In genomic region chr20:45971675-45972499, GRCh38 we compare ENCODE assay signal across 1 cellular context.
TF ChIP-seq lines count a peak whose summit lies in the region.

ZNF335 (minus strand) TSS chr20:45972203; CDS start chr20:45971410, 793 bp downstream.

TF ChIP-seq in K562, 482 proteins besides CTCF, POLR2A, EP300 and RAD21 (continued from another document and continues in another):
- TF ChIP-seq RNF219 (CRISPR knock-in tag; IDR thresholded peaks at IDR 0.05): no peak; the same call in 1 of the 2 replicates
- 0 out of 2 replicates have a peak, but pooled peaks have one; percentile 53 for TF ChIP-seq SRSF3 (IDR thresholded peaks at IDR 0.05; ENCODE audit: insufficient read depth, low read length)
- TF ChIP-seq KLF13 (tag; IDR thresholded peaks at IDR 0.05; ENCODE audit: borderline replicate concordance, low read depth): peak; percentile 62; the same call in 1 of the 2 replicates
- no peak for TF ChIP-seq SREBF2 (CRISPR knock-in tag; IDR thresholded peaks at IDR 0.05)
- TF ChIP-seq TEAD2 (tag; IDR thresholded peaks at IDR 0.05): no peak
- peak; percentile 86 for TF ChIP-seq ZBTB40 (IDR thresholded peaks at IDR 0.05)
- TF ChIP-seq ZBTB40 (CRISPR knock-in tag; IDR thresholded peaks at IDR 0.05): no peak
- peak; percentile 78; the same call in 1 of the 2 replicates for TF ChIP-seq ZBTB43 (CRISPR knock-in tag; IDR thresholded peaks at IDR 0.05)
- no peak; the same call in 1 of the 2 replicates for TF ChIP-seq ZNF436 (CRISPR knock-in tag; IDR thresholded peaks at IDR 0.05)
- TF ChIP-seq ZNF785 (CRISPR knock-in tag; IDR thresholded peaks at IDR 0.05): no peak
- no peak for TF ChIP-seq ZNF280A (IDR thresholded peaks at IDR 0.05; ENCODE audit: low read depth, partially characterized antibody)
- TF ChIP-seq SMC3 (conservative IDR thresholded peaks at IDR 0.05; ENCODE audit: insufficient read depth, low read depth, low read length): no peak; the same call in 1 of the 2 replicates
- peak; percentile 95 for TF ChIP-seq TOE1 (IDR thresholded peaks at IDR 0.05; ENCODE audit: borderline replicate concordance)
- no peak for TF ChIP-seq TOE1 (CRISPR knock-in tag; IDR thresholded peaks at IDR 0.05; ENCODE audit: borderline replicate concordance, low read depth)
- TF ChIP-seq PHTF2 (CRISPR knock-in tag; IDR thresholded peaks at IDR 0.05): no peak
- TF ChIP-seq WHSC1 (IDR thresholded peaks at IDR 0.05; ENCODE audit: low read length): no peak
- no peak; the same call in 1 of the 2 replicates for TF ChIP-seq ZNF121 (CRISPR knock-in tag; conservative IDR thresholded peaks at IDR 0.05)
- peak; percentile 97 for TF ChIP-seq MTA3 (IDR thresholded peaks at IDR 0.05; ENCODE audit: borderline replicate concordance)
- TF ChIP-seq LEF1 (IDR thresholded peaks at IDR 0.05): peak; percentile 91
- no peak for TF ChIP-seq ZC3H11A (IDR thresholded peaks at IDR 0.05; ENCODE audit: low read depth, low read length)
- no peak for TF ChIP-seq HINFP (tag; conservative IDR thresholded peaks at IDR 0.05; ENCODE audit: low read depth)
- TF ChIP-seq E2F4 (CRISPR knock-in tag; IDR thresholded peaks at IDR 0.05; ENCODE audit: low read depth): no peak
- no peak; a peak in 1 of 4 replicates for TF ChIP-seq SIN3A (IDR thresholded peaks at IDR 0.05; ENCODE audit: borderline replicate concordance in 2 of 2, control insufficient read depth in 1 of 2, low read depth in 2 of 2, low read length in 2 of 2)
- TF ChIP-seq ZNF140 (CRISPR knock-in tag; IDR thresholded peaks at IDR 0.05): no peak
- TF ChIP-seq GTF2F1 (IDR thresholded peaks at IDR 0.05; ENCODE audit: low read depth, low read length): 0 out of 2 replicates have a peak, but pooled peaks have one; percentile 62
- TF ChIP-seq E4F1 (CRISPR knock-in tag; IDR thresholded peaks at IDR 0.05; ENCODE audit: borderline replicate concordance): no peak
- TF ChIP-seq ZNF354B (CRISPR knock-in tag; IDR thresholded peaks at IDR 0.05): no peak
- TF ChIP-seq RBM39 (optimal IDR thresholded peaks at IDR 0.05; ENCODE audit: low read depth, low read length): peak; percentile 73
- TF ChIP-seq ZEB2 (IDR thresholded peaks at IDR 0.05): no peak
- TF ChIP-seq ZNF253 (CRISPR knock-in tag; conservative IDR thresholded peaks at IDR 0.05): no peak
- TF ChIP-seq MEIS2 (IDR thresholded peaks at IDR 0.05; ENCODE audit: partially characterized antibody): peak; percentile 48
- no peak for TF ChIP-seq SFPQ (IDR thresholded peaks at IDR 0.05; ENCODE audit: low read depth, low read length)
- no peak for TF ChIP-seq ZNF561 (CRISPR knock-in tag; conservative IDR thresholded peaks at IDR 0.05)
- no peak; the same call in 1 of the 2 replicates for TF ChIP-seq ZBED1 (IDR thresholded peaks at IDR 0.05)
- peak; percentile 95 for TF ChIP-seq TCF7L2 (IDR thresholded peaks at IDR 0.05; ENCODE audit: low read depth, low read length)
- no peak for TF ChIP-seq ZC3H8 (IDR thresholded peaks at IDR 0.05)
- no peak for TF ChIP-seq E2F3 (CRISPR knock-in tag; IDR thresholded peaks at IDR 0.05)
- no peak for TF ChIP-seq SMARCA4 (IDR thresholded peaks at IDR 0.05)
